In genomic region chr3:115239717-115240116, GRCh38 we compare ENCODE assay signal across 8 cellular contexts.
DNase-seq lines count a peak whose midpoint lies in the region; ATAC-seq and TF ChIP-seq lines count a peak whose summit lies in the region.

No MANE protein-coding gene starts in this region.

- H3K14ac ChIP-seq in mesenchymal stem cell (ENCODE audit: low read length in 2 of 2), result no peak overlapping the region

- H3K4me1 ChIP-seq in mesenchymal stem cell (ENCODE audit: control insufficient read depth, insufficient read depth, low read depth, low read length), result peaks cover 2% of the 10 kb centered on the region

- H2AK5ac ChIP-seq in mesenchymal stem cell (ENCODE audit: low read length, severe bottlenecking), result no peak overlapping the region

- no peak for TF ChIP-seq CTCF in chondrocyte (IDR thresholded peaks at IDR 0.05)

- no peak overlapping the region for H3K18ac ChIP-seq in mesenchymal stem cell (ENCODE audit: low read depth in 1 of 2, low read length in 2 of 2)

- no peaks in the 10 kb centered on the region for H3K27me3 Mint-ChIP-seq in chondrocyte (ENCODE audit: low read depth)

- no peak overlapping the region for H3K4me3 ChIP-seq in mesenchymal stem cell (ENCODE audit: insufficient read depth in 1 of 2, low read depth in 1 of 2, low read length in 2 of 2)

- H3K4ac ChIP-seq in mesenchymal stem cell (ENCODE audit: low read depth in 1 of 2, low read length in 2 of 2), result no peak overlapping the region

- peaks cover 17% of the 10 kb centered on the region for H3K4me1 Mint-ChIP-seq in chondrocyte (ENCODE audit: low read depth)

- no peak overlapping the region for H2BK5ac ChIP-seq in mesenchymal stem cell (ENCODE audit: low read depth, low read length, poor library complexity, severe bottlenecking)

- H3K4me3 Mint-ChIP-seq in chondrocyte (ENCODE audit: unreplicated experiment), result peak overlapping the region; percentile 50

- 8% methylated on average over 6 of the region's 6 CpGs for WGBS in mesenchymal stem cell

- no peaks in the 10 kb centered on the region for H3K36me3 ChIP-seq in mesenchymal stem cell (ENCODE audit: control insufficient read depth in 1 of 2, insufficient read depth in 2 of 2, low read depth in 1 of 2, low read length in 2 of 2)

- no peaks in the 10 kb centered on the region for H3K36me3 Mint-ChIP-seq in chondrocyte (ENCODE audit: low read depth)

- peak overlapping the region; percentile 2 for H3K4me2 ChIP-seq in mesenchymal stem cell (ENCODE audit: low read length, poor library complexity, severe bottlenecking)

- no peak overlapping the region for H3K23ac ChIP-seq in mesenchymal stem cell (ENCODE audit: low read length in 2 of 2)

- no peaks in the 10 kb centered on the region for H3K27me3 ChIP-seq in mesenchymal stem cell (ENCODE audit: control insufficient read depth in 1 of 2, insufficient read depth in 1 of 2, low read length in 2 of 2)

- H3K9ac ChIP-seq in mesenchymal stem cell (ENCODE audit: low read length), result peak overlapping the region; percentile 65

- no peak overlapping the region for H4K91ac ChIP-seq in mesenchymal stem cell (ENCODE audit: low read length)

- no peak for ATAC-seq in HG03521 (IDR thresholded peaks at IDR 0.05; ENCODE audit: unreplicated experiment)

- peak overlapping the region; percentile 92 for H3K27ac Mint-ChIP-seq in chondrocyte (ENCODE audit: unreplicated experiment)

- H3K9me3 Mint-ChIP-seq in chondrocyte (ENCODE audit: low read depth), result no peaks in the 10 kb centered on the region

- no peak overlapping the region for H2BK120ac ChIP-seq in mesenchymal stem cell (ENCODE audit: low read depth, low read length)

- no peaks in the 10 kb centered on the region for H3K79me1 ChIP-seq in mesenchymal stem cell (replicated peaks; ENCODE audit: low read length, poor library complexity, severe bottlenecking)

- H3K27ac ChIP-seq in mesenchymal stem cell (ENCODE audit: low read length, poor library complexity, severe bottlenecking), result no peak overlapping the region

- no peak overlapping the region for H4K8ac ChIP-seq in mesenchymal stem cell (ENCODE audit: low read length)

- no peak overlapping the region for H2BK15ac ChIP-seq in mesenchymal stem cell (ENCODE audit: low read depth, poor library complexity, severe bottlenecking)

- DNase-seq in DMS153 (lab: John Stamatoyannopoulos, UW) (peak; percentile 99), NCI-H226 (peak; percentile 99), chondrocyte (ENCODE audit: low spot score) (no peak), mesenchymal stem cell (peak; percentile 94), GM19238 (ENCODE audit: insufficient read length, low spot score) (no peak)
- DNase-seq in activated CD4-positive, CD25-positive, alpha-beta regulatory T cell treated with anti-CD3 and anti-CD28 coated beads, Interleukin-2, amount 50 U/mL, for 72 hours, result no peak
- DNase-seq in activated T-cell treated with anti-CD3 and anti-CD28 coated beads, Interleukin-2, amount 50 U/mL, for 1 hour, result no peak

- H2AFZ ChIP-seq in mesenchymal stem cell (ENCODE audit: low read depth, low read length), result no peak overlapping the region

- no peaks in the 10 kb centered on the region for H3K9me3 ChIP-seq in mesenchymal stem cell (ENCODE audit: control insufficient read depth, low read length)

- H2BK12ac ChIP-seq in mesenchymal stem cell (ENCODE audit: low read length in 2 of 2), result no peak overlapping the region

Comparison
In these comparisons a context has a peak if more than half of its experiments do, and no peak if none do; other contexts are left out.
1. DNase-seq: peak in DMS153 (single experiment), NCI-H226 (single experiment) and mesenchymal stem cell (single experiment); none in chondrocyte (single experiment), activated CD4-positive, CD25-positive, alpha-beta regulatory T cell treated with anti-CD3 and anti-CD28 coated beads, Interleukin-2, amount 50 U/mL, for 72 hours (single experiment), activated T-cell treated with anti-CD3 and anti-CD28 coated beads, Interleukin-2, amount 50 U/mL, for 1 hour (single experiment) and GM19238 (single experiment).